Comparison of ENCODE assay signal across 8 cellular contexts in genomic region chr3:149969945-149970715, GRCh38. TPM values are rescaled to one million over a fixed set of nuclear protein-coding genes. Genes with fewer than 3 reads are reported as not detected.
DNase-seq lines count a peak whose midpoint lies in the region; ATAC-seq and TF ChIP-seq lines count a peak whose summit lies in the region.

No MANE protein-coding gene starts in this region.

- H3F3A ChIP-seq in MM.1S (ENCODE audit: insufficient read depth, low read length) = peaks cover 8% of the 10 kb centered on the region; the same call in 1 of the 2 replicates

- H4K5ac ChIP-seq in H9 (ENCODE audit: insufficient read length, low read depth, low read length) = no peak overlapping the region

- no peak overlapping the region for H3T11ph ChIP-seq in H9 (ENCODE audit: low read length)

- no peak overlapping the region for H4K91ac ChIP-seq in H9 (ENCODE audit: insufficient read length, low read depth, low read length)

- H3K4me3 ChIP-seq in MM.1S (ENCODE audit: low read length) (peak overlapping the region; percentile 76), upper lobe of left lung (peak overlapping the region; percentile 71 to 84 (median 80))

- no peaks in the 10 kb centered on the region for H3K9me2 ChIP-seq in MM.1S (replicated peaks; ENCODE audit: insufficient read depth, low read length)

- H3K27ac ChIP-seq in H9 (ENCODE audit: insufficient read length, low read depth, low read length) (peak overlapping the region; percentile 96), MM.1S (ENCODE audit: low read length) (no peak overlapping the region), angular gyrus (ENCODE audit: low read depth, low read length) (peak overlapping the region; percentile 95), upper lobe of left lung (peak overlapping the region; percentile 47 to 87 (median 60))

- POLR2A ChIA-PET in T-cell (lab: Charles Lee) = interaction anchor here in 1 of 2 donors (0.6 to 0.7 kb wide), 2 partner anchors 213 to 479 kb away, joined by 3 to 4 read pairs; no protein-coding TSS in a partner anchor

- TF ChIP-seq CTCF in H9 (conservative IDR thresholded peaks at IDR 0.05) (no peak), MM.1S (IDR thresholded peaks at IDR 0.05; ENCODE audit: low read length) (no peak), progenitor cell of endocrine pancreas (IDR thresholded peaks at IDR 0.05; ENCODE audit: unreplicated experiment) (no peak), upper lobe of left lung (IDR thresholded peaks at IDR 0.05) (no peak)

- H3K36me3 Mint-ChIP-seq in H9 (ENCODE audit: insufficient read depth in 1 of 3, low read depth in 3 of 3) (peaks cover 25 to 33% (median 25%) of the 10 kb centered on the region in 3 experiments), T-cell (no peaks in the 10 kb centered on the region), progenitor cell of endocrine pancreas (ENCODE audit: insufficient read depth) (peaks cover 7% of the 10 kb centered on the region)

- H4K20me1 ChIP-seq in H9 (ENCODE audit: control insufficient read depth, insufficient read depth, insufficient read length) (no peaks in the 10 kb centered on the region), MM.1S (ENCODE audit: insufficient read depth, low read length) (no peaks in the 10 kb centered on the region)

- peak overlapping the region; percentile 95 to 98 (median 97) for H3K27ac Mint-ChIP-seq in H9
- H3K27ac Mint-ChIP-seq in T-cell = peak overlapping the region; percentile 7 to 12
- H3K27ac Mint-ChIP-seq in progenitor cell of endocrine pancreas = peak overlapping the region; percentile 99

- H2BK15ac ChIP-seq in H9 (ENCODE audit: low read depth, low read length) = no peak overlapping the region

- H3K9ac ChIP-seq in H9 (ENCODE audit: extremely low read depth, insufficient read length, low read length) = peak overlapping the region; percentile 98
- peak overlapping the region; percentile 37; the same call in 1 of the 2 replicates for H3K9ac ChIP-seq in MM.1S (ENCODE audit: low read length)

- H2BK120ac ChIP-seq in H9 (ENCODE audit: low read depth, low read length, poor library complexity, severe bottlenecking) = peak overlapping the region; percentile 87

- no peak overlapping the region; the same call in 1 of the 2 replicates for H3K4ac ChIP-seq in H9 (ENCODE audit: low read depth, low read length)

- ATAC-seq in T-cell (replicated peaks in 1 of 4) = peak; percentile 57 to 63 (median 62)
- ATAC-seq in left ventricle myocardium superior = peak; percentile 72
- peak; percentile 80 for ATAC-seq in upper lobe of left lung (ENCODE audit: low FRiP score in 2 of 2)

- CTCF ChIA-PET in T-cell (lab: Charles Lee) = interaction anchor here (0.6 to 2.1 kb wide), 11 partner anchors 12 to 904 kb away, joined by 3 to 11 read pairs (median 4); partner anchors contain the start of gene SIAH2 (in 1 of the 2)

- peaks cover 29% of the 10 kb centered on the region; the same call in 1 of the 2 replicates for H3K79me2 ChIP-seq in H9 (ENCODE audit: insufficient read depth, low read length)
- no peaks in the 10 kb centered on the region for H3K79me2 ChIP-seq in MM.1S (ENCODE audit: low read length)

- H3K4me1 ChIP-seq in H9 (ENCODE audit: insufficient read depth, low read length) (peaks cover 2% of the 10 kb centered on the region; the same call in 1 of the 2 replicates), MM.1S (ENCODE audit: low read length) (no peaks in the 10 kb centered on the region), upper lobe of left lung (peaks cover 4 to 29% (median 10%) of the 10 kb centered on the region in 4 donors)

- H3K18ac ChIP-seq in H9 (ENCODE audit: insufficient read length, low read depth, low read length) = peak overlapping the region; percentile 84

- H3K4me1 Mint-ChIP-seq in H9 (peaks cover 48 to 49% of the 10 kb centered on the region in 2 experiments), T-cell (peaks cover 21 to 25% (median 24%) of the 10 kb centered on the region in 3 donors), progenitor cell of endocrine pancreas (ENCODE audit: low read depth) (peaks cover 33% of the 10 kb centered on the region)

- no peaks in the 10 kb centered on the region for H3K79me1 ChIP-seq in H9 (ENCODE audit: insufficient read depth, low read depth, low read length, poor library complexity, severe bottlenecking)

- no peak for TF ChIP-seq EP300 in upper lobe of left lung (IDR thresholded peaks at IDR 0.05)

- H3K9me3 Mint-ChIP-seq in H9 (no peaks in the 10 kb centered on the region; a peak in 1 of 5 replicates), T-cell (no peaks in the 10 kb centered on the region), progenitor cell of endocrine pancreas (ENCODE audit: low read depth) (no peaks in the 10 kb centered on the region)

- no peak overlapping the region for H2AK5ac ChIP-seq in H9 (ENCODE audit: insufficient read length, low read length)

- no peaks in the 10 kb centered on the region for H3K36me3 ChIP-seq in MM.1S (replicated peaks; ENCODE audit: insufficient read depth, low read length)
- H3K36me3 ChIP-seq in upper lobe of left lung = no peaks in the 10 kb centered on the region

- H3K23me2 ChIP-seq in H9 (ENCODE audit: insufficient read length, low read depth, low read length, poor library complexity, severe bottlenecking) = peaks cover 19% of the 10 kb centered on the region

- intact Hi-C loops in left ventricle myocardium superior (cut with micrococcal nuclease) = no loop called here

- H3K27me3 Mint-ChIP-seq in H9 (ENCODE audit: low read depth) (no peaks in the 10 kb centered on the region), T-cell (peaks cover 16% of the 10 kb centered on the region in 2 donors), progenitor cell of endocrine pancreas (no peaks in the 10 kb centered on the region)

- peak overlapping the region; percentile 97 for H3K14ac ChIP-seq in H9 (ENCODE audit: insufficient read depth, low read length)

- no CpG with 5 or more reads among the region's 72 CpGs for WGBS in H9 (ENCODE audit: extremely low coverage, insufficient read length, low lambda C conversion rate)
- 1% methylated on average over 22 to 42 of the region's 72 CpGs for WGBS in upper lobe of left lung, 2 donors

- H3K56ac ChIP-seq in H9 (ENCODE audit: insufficient read length, low read depth, low read length) = no peak overlapping the region

- peak overlapping the region; percentile 91 for H2BK5ac ChIP-seq in H9 (ENCODE audit: insufficient read length, low read length)

- H3K4me3 Mint-ChIP-seq in H9 (peak overlapping the region; percentile 91 to 94), T-cell (peak overlapping the region; percentile 85 to 95 (median 90)), progenitor cell of endocrine pancreas (ENCODE audit: low read depth) (peak overlapping the region; percentile 98)

- H3K9me3 ChIP-seq in H9 (ENCODE audit: control insufficient read depth, low read depth, low read length) (no peaks in the 10 kb centered on the region), MM.1S (replicated peaks; ENCODE audit: insufficient read depth, low read length) (no peaks in the 10 kb centered on the region), upper lobe of left lung (no peaks in the 10 kb centered on the region)

- H3K4me2 ChIP-seq in H9 (ENCODE audit: insufficient read depth, insufficient read length, low read length) (peak overlapping the region; percentile 98), MM.1S (ENCODE audit: low read depth, low read length) (peak overlapping the region; percentile 84)

- no peak overlapping the region for H3K23ac ChIP-seq in H9 (ENCODE audit: insufficient read length, low read depth, low read length)

- H2AFZ ChIP-seq in H9 (ENCODE audit: low read length) (no peak overlapping the region), MM.1S (ENCODE audit: low read length) (peak overlapping the region; percentile 90)

- no peak overlapping the region for H2BK20ac ChIP-seq in H9 (ENCODE audit: low read depth, low read length, poor library complexity, severe bottlenecking)

- peak; percentile 86 for DNase-seq in ELF-1 (ENCODE audit: low read depth, low spot score)
- peak; percentile 79 for DNase-seq in H9
- peak; percentile 92 for DNase-seq in MM.1S
- peak; percentile 50 to 82 (median 74) for DNase-seq in T-cell
- DNase-seq in left ventricle myocardium superior = peak; percentile 90
- peak; percentile 80 for DNase-seq in progenitor cell of endocrine pancreas (ENCODE audit: low spot score, unreplicated experiment)
- peak; percentile 84 to 95 for DNase-seq in upper lobe of left lung

- no peak overlapping the region for H4K8ac ChIP-seq in H9 (replicated peaks; ENCODE audit: insufficient read length, low read depth, low read length)

- TF ChIP-seq POLR2A in upper lobe of left lung (IDR thresholded peaks at IDR 0.05) = no peak

- no peaks in the 10 kb centered on the region for H3K27me3 ChIP-seq in H9 (ENCODE audit: insufficient read depth, low read length)
- H3K27me3 ChIP-seq in MM.1S (replicated peaks; ENCODE audit: insufficient read depth, low read length) = peaks cover 12% of the 10 kb centered on the region
- peaks cover 0 to 7% (median 2%) of the 10 kb centered on the region in 4 donors for H3K27me3 ChIP-seq in upper lobe of left lung

- H2BK12ac ChIP-seq in H9 (ENCODE audit: insufficient read length, low read depth, low read length) = peak overlapping the region; percentile 80

RNA-seq across cellular contexts. Expression of gene PFN2, which starts 0.6 kb away (rescaled TPM):
- total RNA-seq in H9 (2021) = 169 and 174 TPM in 2 replicates
- 10 to 100 TPM in 2 of 5 donors, 1 to 10 TPM in 3; 7.4 to 12.9 (median 9.4) TPM for total RNA-seq in T-cell
- 71.8 TPM for total RNA-seq in left ventricle myocardium superior
- total RNA-seq in progenitor cell of endocrine pancreas = 233 and 246 TPM in 2 replicates
- total RNA-seq in upper lobe of left lung = 10 to 100 TPM in 4 of 6 donors, 1 to 10 TPM in 2; 6.3 to 38.5 (median 16.8) TPM

Comparison
In these comparisons a context has a peak if more than half of its experiments do, and no peak if none do; other contexts are left out.
1. H3K27ac Mint-ChIP-seq: peak in every context shown above with its lines; median percentile 99 in progenitor cell of endocrine pancreas; 97 in H9; 10 in T-cell.